10 cellular contexts compared by ENCODE assay signal in genomic region chr21:38910390-38911008, GRCh38.
DNase-seq lines count a peak whose midpoint lies in the region; ATAC-seq and TF ChIP-seq lines count a peak whose summit lies in the region.
"Had no signal": no experiment of that assay in that cellular context is flagged by ENCODE, and none has a peak within 500 bp of the region (broad histone marks: within the 10 kb centered on the region; RNA-seq: fewer than 3 reads in every experiment).

No MANE protein-coding gene starts in this region.

- peak overlapping the region in 1 of 2 donors; percentile 8 for H3K9ac ChIP-seq in stomach smooth muscle (ENCODE audit: low read length in 2 of 2)

- H3K4me3 Mint-ChIP-seq in activated CD8-positive, alpha-beta T cell treated with anti-CD3 and anti-CD28 coated beads for 36 hours = no peak overlapping the region
- H3K4me3 Mint-ChIP-seq in activated CD8-positive, alpha-beta T cell treated with anti-CD3 and anti-CD28 coated beads, Interleukin-2, amount 10 ng/mL, durations not matched to agents 7 days and 5 days = no peak overlapping the region
- no peak overlapping the region for H3K4me3 Mint-ChIP-seq in T-helper 17 cell
- H3K4me3 Mint-ChIP-seq: memory B cell had no signal

- no peaks in the 10 kb centered on the region for H3K9me3 ChIP-seq in stomach smooth muscle (ENCODE audit: control insufficient read depth in 2 of 2, low read length in 2 of 2)
- no peaks in the 10 kb centered on the region for H3K9me3 ChIP-seq in T-helper 17 cell (ENCODE audit: control insufficient read depth, low read length, poor library complexity, severe bottlenecking)
- no peaks in the 10 kb centered on the region for H3K9me3 ChIP-seq in testis

- CTCF ChIA-PET in activated CD8-positive, alpha-beta T cell treated with anti-CD3 and anti-CD28 coated beads for 36 hours (lab: Charles Lee) = no interaction called here
- CTCF ChIA-PET in activated CD8-positive, alpha-beta T cell treated with anti-CD3 and anti-CD28 coated beads, Interleukin-2, amount 10 ng/mL, durations not matched to agents 7 days and 5 days (lab: Charles Lee) = no interaction called here

- TF ChIP-seq POLR2A in testis (IDR thresholded peaks at IDR 0.05) = no peak

- peak; percentile 23 for DNase-seq in activated CD8-positive, alpha-beta T cell treated with anti-CD3 and anti-CD28 coated beads for 36 hours
- no peak for DNase-seq in activated CD8-positive, alpha-beta T cell treated with anti-CD3 and anti-CD28 coated beads, Interleukin-2, amount 10 ng/mL, durations not matched to agents 7 days and 5 days
- DNase-seq in NCI-H345 (lab: John Stamatoyannopoulos, UW) (peak; percentile 69), foreskin keratinocyte (peak; percentile 69 to 82), T-helper 17 cell (no peak), testis (no peak)
- DNase-seq: stimulated activated CD4-positive, alpha-beta T cell treated with anti-CD3 and anti-CD28 coated beads, Interleukin-2, amount 100 ng/mL, for 48 hours had no signal

- no peak overlapping the region for H3K4me3 ChIP-seq in stomach smooth muscle (ENCODE audit: low read length in 2 of 2)
- H3K4me3 ChIP-seq in testis = no peak overlapping the region

- H3K36me3 ChIP-seq in stomach smooth muscle (ENCODE audit: control insufficient read depth in 2 of 2, insufficient read depth in 2 of 2, low read length in 2 of 2) = no peaks in the 10 kb centered on the region
- H3K36me3 ChIP-seq in testis (ENCODE audit: low read depth, missing control alignments) = no peaks in the 10 kb centered on the region

- H3K27me3 ChIP-seq in foreskin keratinocyte (no peaks in the 10 kb centered on the region), stomach smooth muscle (ENCODE audit: control insufficient read depth in 1 of 2, insufficient read depth in 2 of 2, low read length in 2 of 2) (no peaks in the 10 kb centered on the region), testis (no peaks in the 10 kb centered on the region)

- POLR2A ChIA-PET in activated CD8-positive, alpha-beta T cell treated with anti-CD3 and anti-CD28 coated beads for 36 hours (lab: Charles Lee) = interaction anchor here (0.7 kb wide), 1 partner anchor 43 kb away, joined by 3 read pairs; no protein-coding TSS in a partner anchor
- POLR2A ChIA-PET in activated CD8-positive, alpha-beta T cell treated with anti-CD3 and anti-CD28 coated beads, Interleukin-2, amount 10 ng/mL, durations not matched to agents 7 days and 5 days (lab: Charles Lee) = no interaction called here

- no peak overlapping the region for H3K27ac Mint-ChIP-seq in activated CD8-positive, alpha-beta T cell treated with anti-CD3 and anti-CD28 coated beads for 36 hours
- H3K27ac Mint-ChIP-seq in activated CD8-positive, alpha-beta T cell treated with anti-CD3 and anti-CD28 coated beads, Interleukin-2, amount 10 ng/mL, durations not matched to agents 7 days and 5 days = no peak overlapping the region
- no peak overlapping the region for H3K27ac Mint-ChIP-seq in T-helper 17 cell
- H3K27ac Mint-ChIP-seq: memory B cell had no signal

- TF ChIP-seq CTCF in activated CD8-positive, alpha-beta T cell treated with anti-CD3 and anti-CD28 coated beads for 36 hours (IDR thresholded peaks at IDR 0.05) = no peak
- TF ChIP-seq CTCF in foreskin keratinocyte (conservative IDR thresholded peaks at IDR 0.05) (no peak), testis (IDR thresholded peaks at IDR 0.05) (no peak)

- H3K36me3 Mint-ChIP-seq in activated CD8-positive, alpha-beta T cell treated with anti-CD3 and anti-CD28 coated beads for 36 hours (ENCODE audit: low read depth) = no peaks in the 10 kb centered on the region
- no peaks in the 10 kb centered on the region for H3K36me3 Mint-ChIP-seq in activated CD8-positive, alpha-beta T cell treated with anti-CD3 and anti-CD28 coated beads, Interleukin-2, amount 10 ng/mL, durations not matched to agents 7 days and 5 days (ENCODE audit: low read depth)
- no peaks in the 10 kb centered on the region for H3K36me3 Mint-ChIP-seq in T-helper 17 cell (ENCODE audit: low read depth)
- H3K36me3 Mint-ChIP-seq: memory B cell had no signal

- H3K4me1 ChIP-seq in foreskin keratinocyte (peaks cover 36% of the 10 kb centered on the region), stomach smooth muscle (ENCODE audit: control insufficient read depth, insufficient read depth, low read length) (peaks cover 36% of the 10 kb centered on the region), testis (peaks cover 20% of the 10 kb centered on the region)

- WGBS in testis, 2 donors = 84 to 89% methylated on average over 7 to 9 of the region's 9 CpGs

- no peak for ATAC-seq in activated CD8-positive, alpha-beta T cell treated with anti-CD3 and anti-CD28 coated beads for 36 hours
- no peak for ATAC-seq in activated CD8-positive, alpha-beta T cell treated with anti-CD3 and anti-CD28 coated beads, Interleukin-2, amount 10 ng/mL, durations not matched to agents 7 days and 5 days
- ATAC-seq in foreskin keratinocyte = peak; percentile 22
- no peak for ATAC-seq in T-helper 17 cell
- ATAC-seq in HG02938 (IDR thresholded peaks at IDR 0.05; ENCODE audit: unreplicated experiment) = no peak

- no peaks in the 10 kb centered on the region for H3K27me3 Mint-ChIP-seq in activated CD8-positive, alpha-beta T cell treated with anti-CD3 and anti-CD28 coated beads for 36 hours
- no peaks in the 10 kb centered on the region for H3K27me3 Mint-ChIP-seq in activated CD8-positive, alpha-beta T cell treated with anti-CD3 and anti-CD28 coated beads, Interleukin-2, amount 10 ng/mL, durations not matched to agents 7 days and 5 days (ENCODE audit: low read depth)
- peaks cover 23% of the 10 kb centered on the region for H3K27me3 Mint-ChIP-seq in T-helper 17 cell

- peaks cover 5% of the 10 kb centered on the region for H3K4me1 Mint-ChIP-seq in activated CD8-positive, alpha-beta T cell treated with anti-CD3 and anti-CD28 coated beads for 36 hours (ENCODE audit: low read depth)
- H3K4me1 Mint-ChIP-seq in activated CD8-positive, alpha-beta T cell treated with anti-CD3 and anti-CD28 coated beads, Interleukin-2, amount 10 ng/mL, durations not matched to agents 7 days and 5 days (ENCODE audit: low read depth) = no peaks in the 10 kb centered on the region
- no peaks in the 10 kb centered on the region for H3K4me1 Mint-ChIP-seq in T-helper 17 cell
- H3K4me1 Mint-ChIP-seq: memory B cell had no signal

- H3K27ac ChIP-seq in foreskin keratinocyte = peak overlapping the region; percentile 89
- peak overlapping the region; percentile 55 for H3K27ac ChIP-seq in stomach smooth muscle (ENCODE audit: low read length)
- H3K27ac ChIP-seq in testis = no peak overlapping the region

- H3K9me3 Mint-ChIP-seq in activated CD8-positive, alpha-beta T cell treated with anti-CD3 and anti-CD28 coated beads for 36 hours = no peaks in the 10 kb centered on the region
- H3K9me3 Mint-ChIP-seq in activated CD8-positive, alpha-beta T cell treated with anti-CD3 and anti-CD28 coated beads, Interleukin-2, amount 10 ng/mL, durations not matched to agents 7 days and 5 days (ENCODE audit: insufficient read depth) = no peaks in the 10 kb centered on the region
- H3K9me3 Mint-ChIP-seq: memory B cell had no signal

- intact Hi-C loops in activated CD8-positive, alpha-beta T cell treated with anti-CD3 and anti-CD28 coated beads for 36 hours (cut with micrococcal nuclease) = no loop called here
- intact Hi-C loops in testis (cut with DNase I; ENCODE audit: low total_unique reads) = no loop called here

Comparison
In these comparisons a context has a peak if more than half of its experiments do, and no peak if none do; other contexts are left out.
1. DNase-seq: peak in activated CD8-positive, alpha-beta T cell treated with anti-CD3 and anti-CD28 coated beads for 36 hours (single experiment), NCI-H345 (single experiment) and foreskin keratinocyte (2 of 2); none in activated CD8-positive, alpha-beta T cell treated with anti-CD3 and anti-CD28 coated beads, Interleukin-2, amount 10 ng/mL, durations not matched to agents 7 days and 5 days (single experiment), T-helper 17 cell (0 of 3) and testis (single experiment).
2. H3K27ac ChIP-seq: peak in foreskin keratinocyte (single experiment) and stomach smooth muscle (single experiment); none in testis (0 of 2).